In the genomic region with DNA sequence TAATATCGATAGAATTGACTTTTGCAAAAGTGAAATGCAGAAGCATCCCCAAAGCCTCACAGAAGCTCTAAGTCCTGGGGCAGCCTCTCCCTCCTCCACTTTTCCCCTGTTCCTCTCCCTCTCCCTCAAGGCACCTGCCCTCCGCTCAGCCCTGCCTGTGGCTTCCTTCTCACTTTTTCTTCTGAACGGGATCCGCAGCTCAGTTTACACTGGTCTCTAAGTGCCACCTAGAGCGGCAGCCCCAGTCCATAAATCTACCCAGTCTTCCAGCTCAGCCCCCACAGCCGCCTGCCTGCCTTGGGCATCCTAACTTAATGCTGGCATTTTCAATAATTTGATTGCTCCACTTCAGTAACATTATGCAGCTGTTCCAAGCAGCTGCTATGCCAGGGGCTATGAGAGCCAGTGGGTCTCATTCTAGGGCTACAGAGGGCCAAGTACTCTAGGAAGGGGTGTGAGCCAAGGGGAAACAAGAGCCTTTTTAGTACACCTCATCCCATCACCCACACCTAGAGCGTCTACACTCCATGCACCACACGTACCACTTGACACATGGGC, we compare ENCODE assay signal across 17 cellular contexts.
"Had no signal": no experiment of that assay in that cellular context is flagged by ENCODE, and none has a peak within 500 bp of the region (broad histone marks: within the 10 kb centered on the region; RNA-seq: fewer than 3 reads in every experiment).

No MANE protein-coding gene starts in this region.

- H3K4me3 ChIP-seq: adrenal gland, breast epithelium, coronary artery, lung, tibial artery had no signal

- H3K4me1 ChIP-seq: adrenal gland, breast epithelium had no signal

- H3K36me3 ChIP-seq: adrenal gland, breast epithelium, tibial artery had no signal

- H3K9me3 ChIP-seq: adrenal gland, breast epithelium, tibial artery had no signal

- DNase-seq: activated CD4-positive, alpha-beta T cell treated with anti-CD3 and anti-CD28 coated beads, Interleukin-2, amount 50 U/mL, for 1 hour; activated CD4-positive, CD25-positive, alpha-beta regulatory T cell treated with anti-CD3 and anti-CD28 coated beads, Interleukin-2, amount 50 U/mL, for 72 hours; activated CD8-positive, alpha-beta memory T cell treated with anti-CD3 and anti-CD28 coated beads, Interleukin-2, amount 50 U/mL, for 48 hours; activated effector memory CD4-positive, alpha-beta T cell treated with anti-CD3 and anti-CD28 coated beads, Interleukin-2, amount 50 U/mL, for 16 hours; activated naive CD4-positive, alpha-beta T cell treated with anti-CD3 and anti-CD28 coated beads, Interleukin-2, amount 50 U/mL, for 16 hours; activated T-cell treated with anti-CD3 and anti-CD28 coated beads, Interleukin-2, amount 50 U/mL, for 72 hours; adrenal gland; erythroblast; foreskin melanocyte; glutamatergic neuron; hippocampal formation; stimulated activated CD4-positive, alpha-beta T cell treated with anti-CD3 and anti-CD28 coated beads, Interleukin-2, amount 100 ng/mL, for 24 hours; stimulated activated naive CD4-positive, alpha-beta T cell treated with Interleukin-2 at 50 U/mL for 16 hours; tibial artery had no signal

- H3K27me3 ChIP-seq: adrenal gland, breast epithelium had no signal
